Comparison of ENCODE assay signal across 9 cellular contexts in genomic region chr2:8393506-8393905, GRCh38.
"Had no signal": no experiment of that assay in that cellular context is flagged by ENCODE, and none has a peak within 500 bp of the region (broad histone marks: within the 10 kb centered on the region; RNA-seq: fewer than 3 reads in every experiment).

No MANE protein-coding gene starts in this region.

- DNase-seq: GM23248, GOT3, H9, HCEC 1CT, IMR-90, KG1 had no signal

- H3K4me3 Mint-ChIP-seq: H9 had no signal

- H3K9ac ChIP-seq: GM23248 had no signal

- H3K27ac ChIP-seq: GM23248 had no signal

- H3K27ac Mint-ChIP-seq: H9 had no signal

- FAIRE-seq: H54, HTR-8/SVneo, K562 had no signal

- H2AFZ ChIP-seq: GM23248 had no signal

- ATAC-seq: K562 had no signal

- H3K4me3 ChIP-seq: GM23248, K562 had no signal
